2 cellular contexts compared by ENCODE assay signal in genomic region chr1:212721388-212722247, GRCh38.
TF ChIP-seq lines count a peak whose summit lies in the region.

No MANE protein-coding gene starts in this region.

TF ChIP-seq in A549, 52 proteins besides CTCF, POLR2A, EP300 and RAD21 (continued from another document):
- peak; percentile 41 for TF ChIP-seq JUNB (IDR thresholded peaks at IDR 0.05)
- TF ChIP-seq JUN (IDR thresholded peaks at IDR 0.05), result no peak
- TF ChIP-seq, protein P1, sequence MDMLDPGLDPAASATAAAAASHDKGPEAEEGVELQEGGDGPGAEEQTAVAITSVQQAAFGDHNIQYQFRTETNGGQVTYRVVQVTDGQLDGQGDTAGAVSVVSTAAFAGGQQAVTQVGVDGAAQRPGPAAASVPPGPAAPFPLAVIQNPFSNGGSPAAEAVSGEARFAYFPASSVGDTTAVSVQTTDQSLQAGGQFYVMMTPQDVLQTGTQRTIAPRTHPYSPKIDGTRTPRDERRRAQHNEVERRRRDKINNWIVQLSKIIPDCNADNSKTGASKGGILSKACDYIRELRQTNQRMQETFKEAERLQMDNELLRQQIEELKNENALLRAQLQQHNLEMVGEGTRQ (IDR thresholded peaks at IDR 0.05), result no peak
- TF ChIP-seq, protein P2, sequence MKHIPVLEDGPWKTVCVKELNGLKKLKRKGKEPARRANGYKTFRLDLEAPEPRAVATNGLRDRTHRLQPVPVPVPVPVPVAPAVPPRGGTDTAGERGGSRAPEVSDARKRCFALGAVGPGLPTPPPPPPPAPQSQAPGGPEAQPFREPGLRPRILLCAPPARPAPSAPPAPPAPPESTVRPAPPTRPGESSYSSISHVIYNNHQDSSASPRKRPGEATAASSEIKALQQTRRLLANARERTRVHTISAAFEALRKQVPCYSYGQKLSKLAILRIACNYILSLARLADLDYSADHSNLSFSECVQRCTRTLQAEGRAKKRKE (CRISPR knock-in tag; IDR thresholded peaks at IDR 0.05; ENCODE audit: low read depth), result no peak
- TF ChIP-seq EHF (CRISPR knock-in tag; IDR thresholded peaks at IDR 0.05), result no peak
- TF ChIP-seq RARB (CRISPR knock-in tag; IDR thresholded peaks at IDR 0.05), result no peak
- TF ChIP-seq, protein P3, sequence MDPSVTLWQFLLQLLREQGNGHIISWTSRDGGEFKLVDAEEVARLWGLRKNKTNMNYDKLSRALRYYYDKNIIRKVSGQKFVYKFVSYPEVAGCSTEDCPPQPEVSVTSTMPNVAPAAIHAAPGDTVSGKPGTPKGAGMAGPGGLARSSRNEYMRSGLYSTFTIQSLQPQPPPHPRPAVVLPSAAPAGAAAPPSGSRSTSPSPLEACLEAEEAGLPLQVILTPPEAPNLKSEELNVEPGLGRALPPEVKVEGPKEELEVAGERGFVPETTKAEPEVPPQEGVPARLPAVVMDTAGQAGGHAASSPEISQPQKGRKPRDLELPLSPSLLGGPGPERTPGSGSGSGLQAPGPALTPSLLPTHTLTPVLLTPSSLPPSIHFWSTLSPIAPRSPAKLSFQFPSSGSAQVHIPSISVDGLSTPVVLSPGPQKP (IDR thresholded peaks at IDR 0.05; ENCODE audit: low read depth, low read length), result no peak
- TF ChIP-seq NR3C1 (IDR thresholded peaks at IDR 0.05), result no peak

TF ChIP-seq in GM23338, 12 proteins besides CTCF, POLR2A, EP300 and RAD21 (continued from another document):
- TF ChIP-seq, protein P4, sequence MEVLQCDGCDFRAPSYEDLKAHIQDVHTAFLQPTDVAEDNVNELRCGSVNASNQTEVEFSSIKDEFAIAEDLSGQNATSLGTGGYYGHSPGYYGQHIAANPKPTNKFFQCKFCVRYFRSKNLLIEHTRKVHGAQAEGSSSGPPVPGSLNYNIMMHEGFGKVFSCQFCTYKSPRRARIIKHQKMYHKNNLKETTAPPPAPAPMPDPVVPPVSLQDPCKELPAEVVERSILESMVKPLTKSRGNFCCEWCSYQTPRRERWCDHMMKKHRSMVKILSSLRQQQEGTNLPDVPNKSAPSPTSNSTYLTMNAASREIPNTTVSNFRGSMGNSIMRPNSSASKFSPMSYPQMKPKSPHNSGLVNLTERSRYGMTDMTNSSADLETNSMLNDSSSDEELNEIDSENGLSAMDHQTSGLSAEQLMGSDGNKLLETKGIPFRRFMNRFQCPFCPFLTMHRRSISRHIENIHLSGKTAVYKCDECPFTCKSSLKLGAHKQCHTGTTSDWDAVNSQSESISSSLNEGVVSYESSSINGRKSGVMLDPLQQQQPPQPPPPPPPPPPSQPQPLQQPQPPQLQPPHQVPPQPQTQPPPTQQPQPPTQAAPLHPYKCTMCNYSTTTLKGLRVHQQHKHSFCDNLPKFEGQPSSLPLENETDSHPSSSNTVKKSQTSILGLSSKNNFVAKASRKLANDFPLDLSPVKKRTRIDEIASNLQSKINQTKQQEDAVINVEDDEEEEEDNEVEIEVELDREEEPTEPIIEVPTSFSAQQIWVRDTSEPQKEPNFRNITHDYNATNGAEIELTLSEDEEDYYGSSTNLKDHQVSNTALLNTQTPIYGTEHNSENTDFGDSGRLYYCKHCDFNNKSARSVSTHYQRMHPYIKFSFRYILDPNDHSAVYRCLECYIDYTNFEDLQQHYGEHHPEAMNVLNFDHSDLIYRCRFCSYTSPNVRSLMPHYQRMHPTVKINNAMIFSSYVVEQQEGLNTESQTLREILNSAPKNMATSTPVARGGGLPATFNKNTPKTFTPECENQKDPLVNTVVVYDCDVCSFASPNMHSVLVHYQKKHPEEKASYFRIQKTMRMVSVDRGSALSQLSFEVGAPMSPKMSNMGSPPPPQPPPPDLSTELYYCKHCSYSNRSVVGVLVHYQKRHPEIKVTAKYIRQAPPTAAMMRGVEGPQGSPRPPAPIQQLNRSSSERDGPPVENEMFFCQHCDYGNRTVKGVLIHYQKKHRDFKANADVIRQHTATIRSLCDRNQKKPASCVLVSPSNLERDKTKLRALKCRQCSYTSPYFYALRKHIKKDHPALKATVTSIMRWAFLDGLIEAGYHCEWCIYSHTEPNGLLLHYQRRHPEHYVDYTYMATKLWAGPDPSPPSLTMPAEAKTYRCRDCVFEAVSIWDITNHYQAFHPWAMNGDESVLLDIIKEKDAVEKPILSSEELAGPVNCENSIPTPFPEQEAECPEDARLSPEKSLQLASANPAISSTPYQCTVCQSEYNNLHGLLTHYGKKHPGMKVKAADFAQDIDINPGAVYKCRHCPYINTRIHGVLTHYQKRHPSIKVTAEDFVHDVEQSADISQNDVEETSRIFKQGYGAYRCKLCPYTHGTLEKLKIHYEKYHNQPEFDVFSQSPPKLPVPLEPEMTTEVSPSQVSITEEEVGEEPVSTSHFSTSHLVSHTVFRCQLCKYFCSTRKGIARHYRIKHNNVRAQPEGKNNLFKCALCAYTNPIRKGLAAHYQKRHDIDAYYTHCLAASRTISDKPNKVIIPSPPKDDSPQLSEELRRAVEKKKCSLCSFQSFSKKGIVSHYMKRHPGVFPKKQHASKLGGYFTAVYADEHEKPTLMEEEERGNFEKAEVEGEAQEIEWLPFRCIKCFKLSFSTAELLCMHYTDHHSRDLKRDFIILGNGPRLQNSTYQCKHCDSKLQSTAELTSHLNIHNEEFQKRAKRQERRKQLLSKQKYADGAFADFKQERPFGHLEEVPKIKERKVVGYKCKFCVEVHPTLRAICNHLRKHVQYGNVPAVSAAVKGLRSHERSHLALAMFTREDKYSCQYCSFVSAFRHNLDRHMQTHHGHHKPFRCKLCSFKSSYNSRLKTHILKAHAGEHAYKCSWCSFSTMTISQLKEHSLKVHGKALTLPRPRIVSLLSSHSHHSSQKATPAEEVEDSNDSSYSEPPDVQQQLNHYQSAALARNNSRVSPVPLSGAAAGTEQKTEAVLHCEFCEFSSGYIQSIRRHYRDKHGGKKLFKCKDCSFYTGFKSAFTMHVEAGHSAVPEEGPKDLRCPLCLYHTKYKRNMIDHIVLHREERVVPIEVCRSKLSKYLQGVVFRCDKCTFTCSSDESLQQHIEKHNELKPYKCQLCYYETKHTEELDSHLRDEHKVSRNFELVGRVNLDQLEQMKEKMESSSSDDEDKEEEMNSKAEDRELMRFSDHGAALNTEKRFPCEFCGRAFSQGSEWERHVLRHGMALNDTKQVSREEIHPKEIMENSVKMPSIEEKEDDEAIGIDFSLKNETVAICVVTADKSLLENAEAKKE (CRISPR knock-in tag; IDR thresholded peaks at IDR 0.05), result no peak
- no peak for TF ChIP-seq ZNF331 (CRISPR knock-in tag; IDR thresholded peaks at IDR 0.05; ENCODE audit: low read depth)
- no peak for TF ChIP-seq STAT1 (IDR thresholded peaks at IDR 0.05; ENCODE audit: unreplicated experiment)
